Comparison of ENCODE assay signal across 10 cellular contexts in the genomic region with DNA sequence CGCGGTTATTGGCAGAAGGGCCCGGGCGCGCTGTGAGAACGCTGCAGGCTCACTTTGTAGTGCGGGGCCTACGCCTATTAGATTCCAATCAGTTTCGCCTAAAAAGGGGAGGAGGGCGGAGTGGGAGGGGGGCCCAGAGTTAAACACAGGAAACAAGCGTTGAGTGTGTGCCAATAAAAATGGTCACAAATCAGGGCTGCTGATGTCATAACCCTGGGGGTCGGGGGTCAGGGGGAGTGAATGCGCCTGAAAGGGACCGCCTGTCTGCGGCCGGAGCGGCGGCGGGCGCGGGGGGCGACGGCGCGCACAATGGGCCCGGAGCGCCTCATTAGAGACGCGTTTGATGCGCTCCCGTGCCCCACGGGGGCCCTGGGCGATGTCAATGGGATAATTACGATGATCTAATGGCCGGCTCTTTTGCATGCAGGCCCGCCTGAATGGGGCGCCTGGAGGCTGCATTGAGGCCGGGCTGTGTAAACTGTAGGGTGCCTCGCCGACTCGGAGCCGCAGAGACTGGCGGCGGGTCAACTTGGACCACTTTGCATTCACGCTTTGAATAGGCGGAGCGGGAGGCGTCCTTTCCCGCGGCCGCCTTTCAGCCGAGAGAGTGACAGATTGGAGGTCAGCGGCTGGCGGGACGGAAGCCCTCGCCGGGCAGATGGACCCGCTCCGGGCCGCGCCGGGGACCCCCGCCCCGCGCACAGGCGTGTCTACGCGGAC.
DNase-seq lines count a peak whose midpoint lies in the region; ATAC-seq and TF ChIP-seq lines count a peak whose summit lies in the region.
"Had no signal": no experiment of that assay in that cellular context is flagged by ENCODE, and none has a peak within 500 bp of the region (broad histone marks: within the 10 kb centered on the region; RNA-seq: fewer than 3 reads in every experiment).

No MANE protein-coding gene starts in this region.

- DNase-seq in NCI-H345 (lab: John Stamatoyannopoulos, UW) (peak; percentile 57), NCI-H345 treated with DMSO at 0.1 percent for 48 hours (lab: John Stamatoyannopoulos, UW; ENCODE audit: unreplicated experiment) (no peak), NCI-H526 (lab: John Stamatoyannopoulos, UW) (peak; percentile 86 to 95), foreskin keratinocyte (no peak), prostate gland (ENCODE audit: low spot score) (no peak), NCI-H1436 (lab: John Stamatoyannopoulos, UW) (no peak)
- no peak for DNase-seq in effector CD8-positive, alpha-beta T cell (lab: John Stamatoyannopoulos, UW)
- DNase-seq: activated effector memory CD4-positive, alpha-beta T cell treated with anti-CD3 and anti-CD28 coated beads, Interleukin-2, amount 50 U/mL, for 16 hours; NCI-H1930 had no signal

- ATAC-seq in foreskin keratinocyte (peak; percentile 32), HG03571 (IDR thresholded peaks at IDR 0.05; ENCODE audit: unreplicated experiment) (no peak)

- TF ChIP-seq POLR2A in prostate gland (IDR thresholded peaks at IDR 0.05) = no peak

- peak overlapping the region; percentile 10 to 27 for H3K4me3 ChIP-seq in prostate gland

- H3K4me1 ChIP-seq in foreskin keratinocyte = no peaks in the 10 kb centered on the region
- H3K4me1 ChIP-seq in prostate gland (replicated peaks) = peaks cover 6% of the 10 kb centered on the region

- TF ChIP-seq CTCF in foreskin keratinocyte (conservative IDR thresholded peaks at IDR 0.05) (no peak), prostate gland (IDR thresholded peaks at IDR 0.05) (no peak)

- H3K27me3 ChIP-seq in foreskin keratinocyte = peaks cover 84% of the 10 kb centered on the region
- no peaks in the 10 kb centered on the region for H3K27me3 ChIP-seq in prostate gland (replicated peaks; ENCODE audit: insufficient read depth)

- H3K27ac ChIP-seq in foreskin keratinocyte (no peak overlapping the region), prostate gland (no peak overlapping the region)

- 11% methylated on average over 65 of the region's 68 CpGs for WGBS in prostate gland

- H3K9me3 ChIP-seq in prostate gland = no peaks in the 10 kb centered on the region

- intact Hi-C loops in prostate gland (cut with DNase I) = no loop called here

- no peaks in the 10 kb centered on the region for H3K36me3 ChIP-seq in prostate gland

Comparison
In these comparisons a context has a peak if more than half of its experiments do, and no peak if none do; other contexts are left out.
1. DNase-seq: peak in NCI-H345 (single experiment) and NCI-H526 (2 of 2); none in NCI-H345 treated with DMSO at 0.1 percent for 48 hours (single experiment), foreskin keratinocyte (0 of 2), prostate gland (single experiment), effector CD8-positive, alpha-beta T cell (single experiment) and NCI-H1436 (single experiment).